In the genomic region with DNA sequence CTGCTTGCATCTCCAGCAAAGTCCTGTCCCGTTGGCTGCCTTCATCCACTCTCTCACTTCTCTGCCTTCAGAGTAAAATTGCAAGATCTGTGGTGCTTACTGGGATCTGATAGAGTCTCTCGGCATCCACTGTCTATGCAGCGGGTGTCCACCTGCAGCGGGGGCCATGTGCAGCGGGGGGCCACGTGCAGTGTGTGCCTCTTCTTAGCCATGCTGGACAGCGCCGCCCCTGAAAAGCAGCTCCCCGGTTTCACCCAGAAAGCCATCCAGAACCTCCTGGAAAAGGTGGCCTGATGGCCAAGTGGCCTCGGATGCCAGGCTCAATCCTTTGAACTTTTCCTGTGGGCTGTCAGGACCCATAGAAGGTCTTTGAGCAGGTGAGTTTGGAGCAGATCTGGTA, we compare ENCODE assay signal across 23 cellular contexts. TPM values are rescaled to one million over a fixed set of nuclear protein-coding genes. Genes with fewer than 3 reads are reported as not detected.
DNase-seq lines count a peak whose midpoint lies in the region; ATAC-seq, FAIRE-seq and TF ChIP-seq lines count a peak whose summit lies in the region.
"Had no signal": no experiment of that assay in that cellular context is flagged by ENCODE, and none has a peak within 500 bp of the region (broad histone marks: within the 10 kb centered on the region; RNA-seq: fewer than 3 reads in every experiment).

No MANE protein-coding gene starts in this region.

- H3K27ac ChIP-seq in HepG2 (ENCODE audit: extremely low read length, insufficient read depth, low read length): no peak overlapping the region
- no peak overlapping the region for H3K27ac ChIP-seq in right lobe of liver
- peak overlapping the region; percentile 8 for H3K27ac ChIP-seq in RWPE1
- H3K27ac ChIP-seq: 22Rv1, C4-2B, KMS-11, PC-9, SJSA1 had no signal

- H4K20me1 ChIP-seq in HepG2 (ENCODE audit: insufficient read depth, low read length): no peaks in the 10 kb centered on the region

- in situ Hi-C loops in HepG2 (cut with HindIII; ENCODE audit: extremely low pct_ligation_motif_present, low pct_unique_long_range_greater_than_20kb): no loop called here

- intact Hi-C loops in HepG2 (cut with micrococcal nuclease; ENCODE audit: unreplicated experiment) (no loop called here), right lobe of liver (cut with DNase I) (loop anchor here in 1 of 2 donors (10.0 kb wide), 1 partner anchor 58 kb away; a partner anchor contains a TSS)

- H3K4me2 ChIP-seq in HepG2 (ENCODE audit: low read depth, low read length): no peak overlapping the region
- H3K4me2 ChIP-seq: KMS-11, PC-9 had no signal

- H3K9ac ChIP-seq in HepG2 (ENCODE audit: insufficient read depth, low read depth, low read length): no peak overlapping the region
- H3K9ac ChIP-seq: KMS-11 had no signal

- no peak for DNase-seq in HepG2 (ENCODE audit: low spot score)
- DNase-seq in right lobe of liver: no peak
- no peak for DNase-seq in RWPE1 (ENCODE audit: low spot score)
- no peak for DNase-seq in activated CD4-positive, alpha-beta T cell treated with anti-CD3 and anti-CD28 coated beads for 4 hours
- no peak for DNase-seq in activated CD4-positive, alpha-beta T cell treated with anti-CD3 and anti-CD28 coated beads, Interleukin-2, amount 50 U/mL, for 48 hours
- DNase-seq: Caco-2; CD8-positive, alpha-beta T cell; DMS79 treated with DMSO at 0.1 percent for 48 hours; HCEC 1CT; MM.1S; NCI-H1694; NCI-H2029 treated with DMSO at 0.1 percent for 48 hours; NCI-H526 treated with DMSO at 0.1 percent for 48 hours; PC-9; Right ventricle myocardium superior had no signal

- H2AFZ ChIP-seq in HepG2 (ENCODE audit: low read length): no peak overlapping the region
- H2AFZ ChIP-seq: PC-9 had no signal

- POLR2A ChIA-PET in HepG2 (lab: Yijun Ruan, JAX): no interaction called here
- POLR2A ChIA-PET in RWPE1 (lab: Yijun Ruan, JAX; ENCODE audit: low non-redundant PET): no interaction called here

- TF ChIP-seq POLR2A in HepG2 (IDR thresholded peaks at IDR 0.05; ENCODE audit: insufficient read depth in 1 of 2, low read depth in 2 of 2, low read length in 2 of 2): no peak
- TF ChIP-seq POLR2A in right lobe of liver (IDR thresholded peaks at IDR 0.05): no peak

- 94% methylated on average over 10 of the region's 10 CpGs for WGBS in HepG2 (ENCODE audit: low lambda C conversion rate)
- 93% methylated on average over 5 of the region's 10 CpGs for WGBS in right lobe of liver (ENCODE audit: insufficient coverage, low coverage, low lambda C conversion rate, missing lambda C conversion rate)

- TF ChIP-seq RAD21 in HepG2 (CRISPR knock-in tag; IDR thresholded peaks at IDR 0.05): no peak

- TF ChIP-seq EP300 in HepG2 (IDR thresholded peaks at IDR 0.05; ENCODE audit: low read depth in 2 of 2, low read length in 2 of 2) (no peak), HepG2 (CRISPR knock-in tag; IDR thresholded peaks at IDR 0.05; ENCODE audit: borderline replicate concordance) (no peak)

- peaks cover 38% of the 10 kb centered on the region for H3K4me1 ChIP-seq in HepG2 (ENCODE audit: insufficient read depth, low read length)
- peaks cover 0 to 6% (median 0%) of the 10 kb centered on the region in 4 donors for H3K4me1 ChIP-seq in right lobe of liver
- H3K4me1 ChIP-seq: Caco-2, SJSA1 had no signal

- H3K4me3 ChIP-seq in HepG2 (replicated peaks in 1 of 3; ENCODE audit: insufficient read depth in 1 of 3, low read depth in 2 of 3, low read length in 3 of 3) (no peak overlapping the region), right lobe of liver (no peak overlapping the region), iPS-11a (ENCODE audit: low read depth, low read length) (peak overlapping the region; percentile 24)
- H3K4me3 ChIP-seq: PC-9, SJSA1 had no signal

- H3K27me3 ChIP-seq in HepG2 (ENCODE audit: control insufficient read depth in 1 of 2, insufficient read depth in 2 of 2, low read length in 2 of 2) (no peaks in the 10 kb centered on the region), right lobe of liver (no peaks in the 10 kb centered on the region)
- H3K27me3 ChIP-seq: SJSA1 had no signal

- H3K9me3 ChIP-seq in HepG2 (ENCODE audit: low read length): no peaks in the 10 kb centered on the region
- no peaks in the 10 kb centered on the region for H3K9me3 ChIP-seq in right lobe of liver
- H3K9me3 ChIP-seq: Caco-2, SJSA1 had no signal

- CTCF ChIA-PET in HepG2 (lab: Yijun Ruan, JAX; ENCODE audit: low intra/inter-chr PET ratio, low total read pairs): no interaction called here
- CTCF ChIA-PET in RWPE1 (lab: Yijun Ruan, JAX): no interaction called here

- H3K79me2 ChIP-seq in HepG2 (ENCODE audit: insufficient read depth, low read length): no peaks in the 10 kb centered on the region

- BruUV-seq in HepG2 (replicated peaks; lab: Mats Ljungman, UMichigan): no TSS peak

- ATAC-seq in HepG2 (no peak), right lobe of liver (no peak), HG02588 (IDR thresholded peaks at IDR 0.05; ENCODE audit: unreplicated experiment) (no peak)
- ATAC-seq: CD8-positive, alpha-beta T cell had no signal

- TF ChIP-seq CTCF in HepG2 (CRISPR knock-in tag; IDR thresholded peaks at IDR 0.05): no peak
- no peak for TF ChIP-seq CTCF in right lobe of liver (IDR thresholded peaks at IDR 0.05)
- no peak for TF ChIP-seq CTCF in RWPE1 (conservative IDR thresholded peaks at IDR 0.05; ENCODE audit: low read depth)

- no peak for FAIRE-seq in HepG2 (lab: Jason Lieb, UNC)
- FAIRE-seq: GM12892 had no signal

- H3K36me3 ChIP-seq in HepG2 (replicated peaks in 1 of 2; ENCODE audit: control insufficient read depth in 1 of 2, insufficient read depth in 2 of 2, low read length in 2 of 2): peaks cover 0 to 12% of the 10 kb centered on the region in 2 experiments; a peak in 3 of 5 replicates
- H3K36me3 ChIP-seq in right lobe of liver: peaks cover 0 to 35% (median 16%) of the 10 kb centered on the region in 4 donors

RNA-seq across cellular contexts. Expression of a gene that starts 9.5 kb away (rescaled TPM):
- total RNA-seq in HepG2 (2016; rRNA removed; fragmentation: Illumina TruSeq; extraction: Trizol) (29.2 and 31.3 TPM in 2 replicates), right lobe of liver (10 to 100 TPM; 18.8 to 52.8 (median 23.6) TPM)
- total RNA-seq in HepG2 (2016; cell fraction: cytosol; rRNA removed; fragmentation: Illumina TruSeq; extraction: Trizol; ENCODE audit: low read depth): 10.9 and 11.8 TPM in 2 replicates
- total RNA-seq in HepG2 (2016; cell fraction: insoluble cytoplasmic fraction; rRNA removed; fragmentation: Illumina TruSeq; extraction: Trizol): 28.3 and 29.6 TPM in 2 replicates
- 18.1 and 22.6 TPM in 2 replicates for total RNA-seq in HepG2 (2016; cell fraction: membrane; rRNA removed; fragmentation: Illumina TruSeq; extraction: Trizol)
- 23.9 and 30.7 TPM in 2 replicates for total RNA-seq in HepG2 (2016; cell fraction: nucleus; rRNA removed; fragmentation: Illumina TruSeq; extraction: Trizol)
- 34.6 and 37.0 TPM in 2 replicates for polyA plus RNA-seq in HepG2 (2011; rRNA removed)
- 23.2 and 23.7 TPM in 2 replicates for polyA plus RNA-seq in HepG2 (2011; cell fraction: cytosol; rRNA removed)
- polyA plus RNA-seq in HepG2 (2011; cell fraction: nucleus; rRNA removed): 109 and 115 TPM in 2 replicates
- polyA plus RNA-seq in HepG2 (2012): 36.9 and 43.1 TPM in 2 replicates
- polyA plus RNA-seq in HepG2 (2016; cell fraction: cytosol; fragmentation: Illumina TruSeq; extraction: Trizol; ENCODE audit: low read depth): 14.1 and 15.4 TPM in 2 replicates
- 43.9 and 44.6 TPM in 2 replicates for polyA plus RNA-seq in HepG2 (2016; cell fraction: insoluble cytoplasmic fraction; fragmentation: Illumina TruSeq; extraction: Trizol; ENCODE audit: low read depth)
- polyA plus RNA-seq in HepG2 (2016; cell fraction: membrane; fragmentation: Illumina TruSeq; extraction: Trizol; ENCODE audit: low read depth): 22.4 and 26.1 TPM in 2 replicates
- polyA plus RNA-seq in HepG2 (2016; cell fraction: nucleus; fragmentation: Illumina TruSeq; extraction: Trizol; ENCODE audit: insufficient read depth, low read depth): 94.3 and 107 TPM in 2 replicates
- 23.8 and 35.4 TPM in 2 replicates for polyA minus RNA-seq in HepG2 (2011; rRNA and poly(A)+ RNA removed; ENCODE audit: low replicate concordance)
- polyA minus RNA-seq in HepG2 (2011; cell fraction: cytosol; rRNA and poly(A)+ RNA removed): 7.3 and 10.4 TPM in 2 replicates
- 17.5 and 20.7 TPM in 2 replicates for polyA minus RNA-seq in HepG2 (2011; cell fraction: nucleus; rRNA and poly(A)+ RNA removed)

RNA-seq across cellular contexts. Expression of a gene that starts 31.2 kb away (rescaled TPM):
- 7.5 and 9.8 TPM in 2 replicates for total RNA-seq in HepG2 (2016; rRNA removed; fragmentation: Illumina TruSeq; extraction: Trizol)
- total RNA-seq in HepG2 (2016; cell fraction: cytosol; rRNA removed; fragmentation: Illumina TruSeq; extraction: Trizol; ENCODE audit: low read depth): 1.9 and 3.1 TPM in 2 replicates
- 6.4 and 9.6 TPM in 2 replicates for total RNA-seq in HepG2 (2016; cell fraction: insoluble cytoplasmic fraction; rRNA removed; fragmentation: Illumina TruSeq; extraction: Trizol)
- 4.6 and 4.9 TPM in 2 replicates for total RNA-seq in HepG2 (2016; cell fraction: membrane; rRNA removed; fragmentation: Illumina TruSeq; extraction: Trizol)
- 6.1 and 6.8 TPM in 2 replicates for total RNA-seq in HepG2 (2016; cell fraction: nucleus; rRNA removed; fragmentation: Illumina TruSeq; extraction: Trizol)
- polyA plus RNA-seq in HepG2 (2011; rRNA removed): 3.8 and 4.0 TPM in 2 replicates
- polyA plus RNA-seq in HepG2 (2011; cell fraction: cytosol; rRNA removed): 3.9 and 6.3 TPM in 2 replicates
- polyA plus RNA-seq in HepG2 (2011; cell fraction: nucleus; rRNA removed): 8.8 and 11.7 TPM in 2 replicates
- 3.5 and 5.1 TPM in 2 replicates for polyA plus RNA-seq in HepG2 (2012)
- 1.0 and 1.1 TPM in 2 replicates for polyA plus RNA-seq in HepG2 (2016; cell fraction: cytosol; fragmentation: Illumina TruSeq; extraction: Trizol; ENCODE audit: low read depth)
- 7.3 and 8.1 TPM in 2 replicates for polyA plus RNA-seq in HepG2 (2016; cell fraction: insoluble cytoplasmic fraction; fragmentation: Illumina TruSeq; extraction: Trizol; ENCODE audit: low read depth)
- 2.8 and 2.9 TPM in 2 replicates for polyA plus RNA-seq in HepG2 (2016; cell fraction: membrane; fragmentation: Illumina TruSeq; extraction: Trizol; ENCODE audit: low read depth)
- 8.4 and 9.3 TPM in 2 replicates for polyA plus RNA-seq in HepG2 (2016; cell fraction: nucleus; fragmentation: Illumina TruSeq; extraction: Trizol; ENCODE audit: insufficient read depth, low read depth)
- 17.4 and 23.8 TPM in 2 replicates for polyA minus RNA-seq in HepG2 (2011; rRNA and poly(A)+ RNA removed; ENCODE audit: low replicate concordance)
- 4.4 and 4.8 TPM in 2 replicates for polyA minus RNA-seq in HepG2 (2011; cell fraction: cytosol; rRNA and poly(A)+ RNA removed)
- 5.5 and 6.5 TPM in 2 replicates for polyA minus RNA-seq in HepG2 (2011; cell fraction: nucleus; rRNA and poly(A)+ RNA removed)
- total RNA-seq in right lobe of liver: 1 to 10 TPM; 2.0 to 4.6 (median 3.5) TPM

RNA-seq across cellular contexts. Expression of a gene that starts 31.4 kb away (rescaled TPM):
- 7.8 and 10.9 TPM in 2 replicates for total RNA-seq in HepG2 (2016; rRNA removed; fragmentation: Illumina TruSeq; extraction: Trizol)
- total RNA-seq in HepG2 (2016; cell fraction: cytosol; rRNA removed; fragmentation: Illumina TruSeq; extraction: Trizol; ENCODE audit: low read depth): 1.7 and 2.4 TPM in 2 replicates
- 6.8 and 11.1 TPM in 2 replicates for total RNA-seq in HepG2 (2016; cell fraction: insoluble cytoplasmic fraction; rRNA removed; fragmentation: Illumina TruSeq; extraction: Trizol)
- 5.0 and 5.3 TPM in 2 replicates for total RNA-seq in HepG2 (2016; cell fraction: membrane; rRNA removed; fragmentation: Illumina TruSeq; extraction: Trizol)
- 14.4 and 16.7 TPM in 2 replicates for total RNA-seq in HepG2 (2016; cell fraction: nucleus; rRNA removed; fragmentation: Illumina TruSeq; extraction: Trizol)
- polyA plus RNA-seq in HepG2 (2011; rRNA removed): 3.4 and 4.4 TPM in 2 replicates
- polyA plus RNA-seq in HepG2 (2011; cell fraction: cytosol; rRNA removed): 2.2 and 2.9 TPM in 2 replicates
- polyA plus RNA-seq in HepG2 (2011; cell fraction: nucleus; rRNA removed): 19.6 and 21.3 TPM in 2 replicates
- 5.6 and 5.8 TPM in 2 replicates for polyA plus RNA-seq in HepG2 (2012)
- polyA plus RNA-seq in HepG2 (2016; cell fraction: cytosol; fragmentation: Illumina TruSeq; extraction: Trizol; ENCODE audit: low read depth): 0.38 and 0.43 TPM in 2 replicates
- 3.7 and 4.7 TPM in 2 replicates for polyA plus RNA-seq in HepG2 (2016; cell fraction: insoluble cytoplasmic fraction; fragmentation: Illumina TruSeq; extraction: Trizol; ENCODE audit: low read depth)
- polyA plus RNA-seq in HepG2 (2016; cell fraction: membrane; fragmentation: Illumina TruSeq; extraction: Trizol; ENCODE audit: low read depth): 0.90 and 0.94 TPM in 2 replicates
- polyA plus RNA-seq in HepG2 (2016; cell fraction: nucleus; fragmentation: Illumina TruSeq; extraction: Trizol; ENCODE audit: insufficient read depth, low read depth): 22.6 and 23.3 TPM in 2 replicates
- 29.7 and 32.7 TPM in 2 replicates for polyA minus RNA-seq in HepG2 (2011; rRNA and poly(A)+ RNA removed; ENCODE audit: low replicate concordance)
- polyA minus RNA-seq in HepG2 (2011; cell fraction: cytosol; rRNA and poly(A)+ RNA removed): 4.2 and 5.8 TPM in 2 replicates
- polyA minus RNA-seq in HepG2 (2011; cell fraction: nucleus; rRNA and poly(A)+ RNA removed): 26.1 and 29.9 TPM in 2 replicates
- 1 to 10 TPM; 4.2 to 5.0 (median 4.5) TPM for total RNA-seq in right lobe of liver

RNA-seq across cellular contexts. Expression of a gene that starts 32.4 kb away (rescaled TPM):
- total RNA-seq in HepG2 (2016; rRNA removed; fragmentation: Illumina TruSeq; extraction: Trizol): 1.7 and 3.0 TPM in 2 replicates
- total RNA-seq in HepG2 (2016; cell fraction: cytosol; rRNA removed; fragmentation: Illumina TruSeq; extraction: Trizol; ENCODE audit: low read depth): 3.7 and 5.0 TPM in 2 replicates
- total RNA-seq in HepG2 (2016; cell fraction: insoluble cytoplasmic fraction; rRNA removed; fragmentation: Illumina TruSeq; extraction: Trizol): 1.00 and 4.0 TPM in 2 replicates
- 3.5 TPM in 2 replicates for total RNA-seq in HepG2 (2016; cell fraction: membrane; rRNA removed; fragmentation: Illumina TruSeq; extraction: Trizol)
- 3.8 and 7.5 TPM in 2 replicates for total RNA-seq in HepG2 (2016; cell fraction: nucleus; rRNA removed; fragmentation: Illumina TruSeq; extraction: Trizol)
- 1.3 and 2.1 TPM in 2 replicates for polyA plus RNA-seq in HepG2 (2011; rRNA removed)
- polyA plus RNA-seq in HepG2 (2011; cell fraction: cytosol; rRNA removed): 0.55 and 0.67 TPM in 2 replicates
- polyA plus RNA-seq in HepG2 (2011; cell fraction: nucleus; rRNA removed): 9.0 and 9.4 TPM in 2 replicates
- polyA plus RNA-seq in HepG2 (2012): 1.1 and 1.5 TPM in 2 replicates
- 2.1 and 2.2 TPM in 2 replicates for polyA plus RNA-seq in HepG2 (2016; cell fraction: cytosol; fragmentation: Illumina TruSeq; extraction: Trizol; ENCODE audit: low read depth)
- polyA plus RNA-seq in HepG2 (2016; cell fraction: insoluble cytoplasmic fraction; fragmentation: Illumina TruSeq; extraction: Trizol; ENCODE audit: low read depth): 0.69 and 0.76 TPM in 2 replicates
- polyA plus RNA-seq in HepG2 (2016; cell fraction: membrane; fragmentation: Illumina TruSeq; extraction: Trizol; ENCODE audit: low read depth): 1.4 and 1.9 TPM in 2 replicates
- polyA plus RNA-seq in HepG2 (2016; cell fraction: nucleus; fragmentation: Illumina TruSeq; extraction: Trizol; ENCODE audit: insufficient read depth, low read depth): 10.6 and 11.3 TPM in 2 replicates
- polyA minus RNA-seq in HepG2 (2011; rRNA and poly(A)+ RNA removed; ENCODE audit: low replicate concordance): 2.6 and 7.4 TPM in 2 replicates
- polyA minus RNA-seq in HepG2 (2011; cell fraction: cytosol; rRNA and poly(A)+ RNA removed): 0.26 and 0.69 TPM in 2 replicates
- polyA minus RNA-seq in HepG2 (2011; cell fraction: nucleus; rRNA and poly(A)+ RNA removed): 9.0 and 11.2 TPM in 2 replicates
- total RNA-seq in right lobe of liver: 1 to 10 TPM in 4 of 6 experiments, under 1 TPM in 2; 0.61 to 4.5 (median 2.6) TPM
- total RNA-seq: HT-29 had no signal

RNA-seq across cellular contexts. Expression of a gene that starts 45.9 kb away (rescaled TPM):
- total RNA-seq in HepG2 (2016; rRNA removed; fragmentation: Illumina TruSeq; extraction: Trizol) (0.65 and 2.2 TPM in 2 replicates), right lobe of liver (10 to 100 TPM in 1 of 6 experiments, 1 to 10 TPM in 5; 2.3 to 14.8 (median 3.9) TPM)
- total RNA-seq in HepG2 (2016; cell fraction: cytosol; rRNA removed; fragmentation: Illumina TruSeq; extraction: Trizol; ENCODE audit: low read depth): 0.61 and 0.62 TPM in 2 replicates
- total RNA-seq in HepG2 (2016; cell fraction: insoluble cytoplasmic fraction; rRNA removed; fragmentation: Illumina TruSeq; extraction: Trizol): 0.46 and 2.8 TPM in 2 replicates
- 0.49 and 0.52 TPM in 2 replicates for total RNA-seq in HepG2 (2016; cell fraction: membrane; rRNA removed; fragmentation: Illumina TruSeq; extraction: Trizol)
- 3.2 and 4.5 TPM in 2 replicates for total RNA-seq in HepG2 (2016; cell fraction: nucleus; rRNA removed; fragmentation: Illumina TruSeq; extraction: Trizol)
- polyA plus RNA-seq in HepG2 (2011; rRNA removed): 6.9 and 7.4 TPM in 2 replicates
- 1.0 and 1.6 TPM in 2 replicates for polyA plus RNA-seq in HepG2 (2011; cell fraction: cytosol; rRNA removed)
- 103 and 136 TPM in 2 replicates for polyA plus RNA-seq in HepG2 (2011; cell fraction: nucleus; rRNA removed)
- polyA plus RNA-seq in HepG2 (2012): 3.6 and 7.5 TPM in 2 replicates
- 0.19 and 0.26 TPM in 2 replicates for polyA plus RNA-seq in HepG2 (2016; cell fraction: cytosol; fragmentation: Illumina TruSeq; extraction: Trizol; ENCODE audit: low read depth)
- polyA plus RNA-seq in HepG2 (2016; cell fraction: insoluble cytoplasmic fraction; fragmentation: Illumina TruSeq; extraction: Trizol; ENCODE audit: low read depth): 0.60 TPM in 1 of 2 replicates, not detected in the other
- 0.09 and 0.53 TPM in 2 replicates for polyA plus RNA-seq in HepG2 (2016; cell fraction: membrane; fragmentation: Illumina TruSeq; extraction: Trizol; ENCODE audit: low read depth)
- polyA plus RNA-seq in HepG2 (2016; cell fraction: nucleus; fragmentation: Illumina TruSeq; extraction: Trizol; ENCODE audit: insufficient read depth, low read depth): 6.4 and 11.2 TPM in 2 replicates
- polyA minus RNA-seq in HepG2 (2011; rRNA and poly(A)+ RNA removed; ENCODE audit: low replicate concordance): 2.8 and 9.1 TPM in 2 replicates
- 0.49 and 0.70 TPM in 2 replicates for polyA minus RNA-seq in HepG2 (2011; cell fraction: cytosol; rRNA and poly(A)+ RNA removed)
- 21.0 and 21.8 TPM in 2 replicates for polyA minus RNA-seq in HepG2 (2011; cell fraction: nucleus; rRNA and poly(A)+ RNA removed)
